In the genomic region with DNA sequence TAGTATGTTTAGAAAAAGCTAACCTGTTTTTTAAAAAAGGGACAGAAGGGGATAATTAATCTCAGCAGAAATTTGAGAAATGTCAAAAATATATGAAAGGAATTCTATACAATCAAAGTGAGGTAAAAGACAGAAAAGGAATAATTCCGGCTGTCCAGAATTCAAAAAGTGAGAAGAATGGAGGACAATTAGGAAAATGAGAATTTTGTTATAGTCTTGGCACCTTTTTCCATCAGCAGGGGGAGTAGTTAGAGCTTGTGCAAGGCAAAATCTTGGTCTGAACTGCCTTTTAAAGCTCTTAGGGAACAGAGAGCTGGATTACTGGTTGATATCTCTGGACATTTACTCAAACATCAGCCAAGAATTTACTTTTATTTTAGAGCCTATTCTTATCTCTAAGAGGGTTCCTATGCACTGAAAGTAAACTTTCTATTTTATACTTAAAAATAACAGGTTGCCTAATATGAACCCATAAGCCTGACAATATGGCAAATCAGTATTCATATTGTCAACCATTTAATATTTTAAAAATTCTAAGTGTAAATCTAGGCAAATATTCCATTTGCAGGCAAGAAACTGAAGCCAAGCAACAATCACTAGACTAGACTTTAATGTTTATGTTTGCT, we compare ENCODE assay signal across 7 cellular contexts.
DNase-seq lines count a peak whose midpoint lies in the region; ATAC-seq and TF ChIP-seq lines count a peak whose summit lies in the region.

No MANE protein-coding gene starts in this region.

- no peak overlapping the region for H3K27ac Mint-ChIP-seq in neural crest cell (ENCODE audit: unreplicated experiment)

- H3K4me1 Mint-ChIP-seq in neural crest cell, result peaks cover 4% of the 10 kb centered on the region

- no peak overlapping the region for H3K4me3 ChIP-seq in GM12865 (ENCODE audit: low read depth, low read length)

- no peaks in the 10 kb centered on the region for H3K9me3 Mint-ChIP-seq in neural crest cell

- ATAC-seq in HG03045 (IDR thresholded peaks at IDR 0.05; ENCODE audit: unreplicated experiment), result no peak
- ATAC-seq in GM19351 (IDR thresholded peaks at IDR 0.05; ENCODE audit: unreplicated experiment), result no peak

- DNase-seq in GM12865 (ENCODE audit: low read depth) (peak; percentile 20), NCI-H2171 (lab: John Stamatoyannopoulos, UW) (peak; percentile 15), dedifferentiated amniotic fluid mesenchymal stem cell (ENCODE audit: extremely low spot score) (peak; percentile 62), neural crest cell (ENCODE audit: low read depth, low spot score) (peak; percentile 6), T1000 (lab: John Stamatoyannopoulos, UW) (no peak)

- H3K36me3 Mint-ChIP-seq in neural crest cell (ENCODE audit: low read depth), result no peaks in the 10 kb centered on the region

- peak; percentile 40 for TF ChIP-seq CTCF in GM12865 (IDR thresholded peaks at IDR 0.05; ENCODE audit: insufficient read depth, low read depth, low read length, missing control alignments)
- peak; percentile 78 for TF ChIP-seq CTCF in neural crest cell (conservative IDR thresholded peaks at IDR 0.05)

- H3K27me3 Mint-ChIP-seq in neural crest cell (ENCODE audit: low read depth), result no peaks in the 10 kb centered on the region

- H3K4me3 Mint-ChIP-seq in neural crest cell, result no peak overlapping the region
